In the genomic region with DNA sequence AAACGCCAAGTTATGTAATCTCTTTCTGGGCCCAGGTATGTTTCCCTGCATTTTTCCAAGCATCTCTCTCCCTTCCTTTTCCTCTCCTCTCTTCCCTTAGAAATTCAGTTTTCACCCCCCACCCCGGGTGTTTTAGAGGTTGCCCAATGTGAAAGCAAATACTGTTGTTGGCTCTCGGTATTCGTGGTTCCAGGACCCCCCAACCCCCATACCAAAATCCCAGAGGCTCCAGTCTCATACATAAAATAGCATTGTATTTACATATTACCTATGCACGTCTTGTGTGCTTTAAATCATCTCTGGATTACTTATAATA, we compare ENCODE assay signal across 8 cellular contexts. TPM values are rescaled to one million over a fixed set of nuclear protein-coding genes. Genes with fewer than 3 reads are reported as not detected.
DNase-seq lines count a peak whose midpoint lies in the region; ATAC-seq and TF ChIP-seq lines count a peak whose summit lies in the region.

No MANE protein-coding gene starts in this region.

- BruUV-seq in A673 (replicated peaks; lab: Mats Ljungman, UMichigan) = no TSS peak

- H3K4me1 ChIP-seq in left ventricle myocardium inferior (peaks cover 16% of the 10 kb centered on the region), uterus (no peaks in the 10 kb centered on the region), A673 (ENCODE audit: insufficient read depth, low read length, poor library complexity, severe bottlenecking) (no peaks in the 10 kb centered on the region)

- H3K4me3 ChIP-seq in left ventricle myocardium inferior = peak overlapping the region; percentile 41
- peak overlapping the region; percentile 49 for H3K4me3 ChIP-seq in coronary artery
- no peak overlapping the region for H3K4me3 ChIP-seq in uterus
- no peak overlapping the region for H3K4me3 ChIP-seq in WERI-Rb-1 (ENCODE audit: low read depth, low read length)
- H3K4me3 ChIP-seq in A673 (ENCODE audit: low read depth, low read length, poor library complexity, severe bottlenecking) = no peak overlapping the region

- POLR2A ChIA-PET in A673 (lab: Charles Lee; ENCODE audit: low non-redundant PET) = no interaction called here

- DNase-seq in left ventricle myocardium inferior (no peak), Right ventricle myocardium inferior (ENCODE audit: missing footprints) (no peak), coronary artery (ENCODE audit: low spot score) (no peak), uterus (no peak), WERI-Rb-1 (no peak), A673 (ENCODE audit: low spot score) (no peak)

- no peak for TF ChIP-seq POLR2A in uterus (IDR thresholded peaks at IDR 0.05)

- H3K27ac ChIP-seq in left ventricle myocardium inferior (replicated peaks) (peak overlapping the region; percentile 73), coronary artery (no peak overlapping the region), uterus (peak overlapping the region; percentile 53 to 65), WERI-Rb-1 (no peak overlapping the region), A673 (ENCODE audit: low read depth, low read length, poor library complexity, severe bottlenecking) (no peak overlapping the region)

- H3K9me3 ChIP-seq in left ventricle myocardium inferior (replicated peaks) = no peaks in the 10 kb centered on the region
- no peaks in the 10 kb centered on the region for H3K9me3 ChIP-seq in uterus
- H3K9me3 ChIP-seq in WERI-Rb-1 (ENCODE audit: severe bottlenecking) = no peaks in the 10 kb centered on the region
- H3K9me3 ChIP-seq in A673 (ENCODE audit: low read depth, low read length, poor library complexity, severe bottlenecking) = no peaks in the 10 kb centered on the region

- H3K27me3 ChIP-seq in left ventricle myocardium inferior (ENCODE audit: low read depth) (no peaks in the 10 kb centered on the region), uterus (no peaks in the 10 kb centered on the region), WERI-Rb-1 (ENCODE audit: insufficient read depth, low read depth, severe bottlenecking) (no peaks in the 10 kb centered on the region), A673 (replicated peaks; ENCODE audit: insufficient read depth, low read depth, low read length, poor library complexity) (no peaks in the 10 kb centered on the region)

- CTCF ChIA-PET in A673 (lab: Charles Lee) = interaction anchor here (0.9 to 1.0 kb wide), 2 partner anchors 372 to 1007 kb away, joined by 3 to 5 read pairs; no protein-coding TSS in a partner anchor

- intact Hi-C loops in left ventricle myocardium inferior (cut with micrococcal nuclease) = loop anchor here (10.0 kb wide), 2 partner anchors 83 to 353 kb away; partner anchors contain the start of gene HAUS6
- intact Hi-C loops in Right ventricle myocardium inferior (cut with DNase I) = loop anchor here (1.0 to 10.0 kb wide), 6 partner anchors 49 to 1013 kb away; partner anchors contain the start of genes ACER2, HAUS6, RPS6 and RRAGA
- intact Hi-C loops in uterus (cut with DNase I; ENCODE audit: low total_unique reads) = no loop called here
- intact Hi-C loops in A673 (cut with micrococcal nuclease; ENCODE audit: unreplicated experiment) = loop anchor here (2.0 to 10.0 kb wide), 5 partner anchors 75 to 1203 kb away; partner anchors contain the start of genes RPS6 and RRAGA

- ATAC-seq in Right ventricle myocardium inferior = no peak
- ATAC-seq in HG03159 (IDR thresholded peaks at IDR 0.05; ENCODE audit: unreplicated experiment) = peak; percentile 33
- ATAC-seq in HG02938 (IDR thresholded peaks at IDR 0.05; ENCODE audit: unreplicated experiment) = no peak

- H3K36me3 ChIP-seq in left ventricle myocardium inferior (no peaks in the 10 kb centered on the region), uterus (no peaks in the 10 kb centered on the region), WERI-Rb-1 (no peaks in the 10 kb centered on the region), A673 (ENCODE audit: insufficient read depth, low read length, poor library complexity, severe bottlenecking) (no peaks in the 10 kb centered on the region)

- TF ChIP-seq CTCF in left ventricle myocardium inferior (IDR thresholded peaks at IDR 0.05; ENCODE audit: borderline replicate concordance) (no peak), coronary artery (IDR thresholded peaks at IDR 0.05) (no peak), uterus (IDR thresholded peaks at IDR 0.05) (no peak), WERI-Rb-1 (IDR thresholded peaks at IDR 0.05; ENCODE audit: low read depth, low read length) (no peak), A673 (conservative IDR thresholded peaks at IDR 0.05; ENCODE audit: low read depth, low read length) (no peak)

RNA-seq across cellular contexts. Expression of gene ACER2, which starts 48.8 kb away (rescaled TPM):
- 3.8 TPM for total RNA-seq in left ventricle myocardium inferior
- total RNA-seq in Right ventricle myocardium inferior = 3.2 TPM
- 10 to 100 TPM in 1 of 4 donors, 1 to 10 TPM in 3; 2.8 to 13.5 (median 6.9) TPM for total RNA-seq in uterus
- 0.70 and 0.84 TPM in 2 replicates for total RNA-seq in A673 (2021)

Comparison
In these comparisons a context has a peak if more than half of its experiments do, and no peak if none do; other contexts are left out.
1. H3K27ac ChIP-seq: peak in left ventricle myocardium inferior (single experiment) and uterus (2 of 2); none in coronary artery (0 of 2), WERI-Rb-1 (single experiment) and A673 (single experiment).
2. H3K4me3 ChIP-seq: peak in left ventricle myocardium inferior (single experiment) and coronary artery (single experiment); none in uterus (0 of 2), WERI-Rb-1 (single experiment) and A673 (single experiment).